ENCODE assay signal across 29 cellular contexts in genomic region chr6:370555-370954, GRCh38. TPM values are rescaled to one million over a fixed set of nuclear protein-coding genes. Genes with fewer than 3 reads are reported as not detected.
"Had no signal": no experiment of that assay in that cellular context is flagged by ENCODE, and none has a peak within 500 bp of the region (broad histone marks: within the 10 kb centered on the region; RNA-seq: fewer than 3 reads in every experiment).

No MANE protein-coding gene starts in this region.

- ATAC-seq: left cardiac atrium; left lung; lower lobe of right lung; right lobe of liver; stimulated activated naive B cell treated with anti-CD40 and anti-IgM and Interleukin-4, amounts not matched to agents 10 μg/mL and 1 μg/mL and 100 μg/mL, for 72 hours; upper lobe of right lung had no signal

- DNase-seq: head of caudate nucleus; hypothalamus; immature natural killer cell; left cardiac atrium; left lung; lower lobe of right lung; mammary epithelial cell; mesendoderm; naive B cell; natural killer cell; nephron progenitor cell; stimulated activated CD4-positive, alpha-beta T cell treated with anti-CD3 and anti-CD28 coated beads, Interleukin-12 subunit alpha, Interleukin-12 subunit beta, amount 100 ng/mL, for 4 hours; stimulated activated CD4-positive, alpha-beta T cell treated with anti-CD3 and anti-CD28 coated beads, Interleukin-15, amount 100 ng/mL, for 24 hours; stimulated activated CD4-positive, alpha-beta T cell treated with anti-CD3 and anti-CD28 coated beads, Interleukin-2, amount 100 ng/mL, for 24 hours; stimulated activated CD4-positive, alpha-beta T cell treated with anti-CD3 and anti-CD28 coated beads, Interleukin-4, amount 100 ng/mL, for 1 hour; stimulated activated naive B cell treated with anti-CD40 and anti-IgM and Interleukin-4, amounts not matched to agents 10 μg/mL and 1 μg/mL and 100 μg/mL, for 72 hours; stimulated activated naive CD8-positive, alpha-beta T cell treated with anti-CD3 and anti-CD28 coated beads, Interleukin-15, Interleukin-2, amounts not matched to agents 100 U/mL and 50 U/mL, for 24 hours; stomach; testis; thyroid gland; transverse colon; upper lobe of right lung had no signal

- H3K4me3 ChIP-seq: left lung, lower lobe of right lung, ovary, right atrium auricular region, right lobe of liver, smooth muscle cell, stomach, testis, thyroid gland, transverse colon, upper lobe of right lung had no signal

- H3K27ac ChIP-seq: left lung, lower lobe of right lung, ovary, right atrium auricular region, right lobe of liver, stomach, testis, thyroid gland, transverse colon, upper lobe of right lung had no signal

- H3K36me3 ChIP-seq: left lung, lower lobe of right lung, ovary, right atrium auricular region, right lobe of liver, stomach, thyroid gland, transverse colon, upper lobe of right lung had no signal

- H3K9me3 ChIP-seq: left lung, lower lobe of right lung, ovary, right atrium auricular region, right lobe of liver, testis, thyroid gland, transverse colon, upper lobe of right lung had no signal

- H3K27me3 ChIP-seq: ovary, testis, thyroid gland had no signal

- H3K4me1 ChIP-seq: left lung, right atrium auricular region, right lobe of liver, testis, transverse colon, upper lobe of right lung had no signal

RNA-seq across cellular contexts. Expression of gene IRF4, which starts 21.0 kb away (rescaled TPM):
- total RNA-seq: mammary epithelial cell, mesothelial cell of epicardium, progenitor cell of endocrine pancreas, renal cortical epithelial cell had no signal
- polyA plus RNA-seq: smooth muscle cell had no signal
